ENCODE assay signal across 1 cellular context in genomic region chr1:26706315-26706714, GRCh38.
TF ChIP-seq lines count a peak whose summit lies in the region.

No MANE protein-coding gene starts in this region.

TF ChIP-seq in HepG2, 621 proteins besides CTCF, POLR2A, EP300 and RAD21 (continued from another document and continues in another):
- TF ChIP-seq GATAD2A (CRISPR knock-in tag; IDR thresholded peaks at IDR 0.05) (peak; percentile 72), SOX13 (IDR thresholded peaks at IDR 0.05) (no peak), SOX13 (CRISPR knock-in tag; conservative IDR thresholded peaks at IDR 0.05 in 1 of 2, IDR thresholded peaks at IDR 0.05 in 1 of 2) (peak in 1 of 2 experiments; percentile 56; a peak in 2 of 4 replicates), HDAC1 (CRISPR knock-in tag; IDR thresholded peaks at IDR 0.05) (peak; percentile 67; the same call in 1 of the 2 replicates), ZNF430 (CRISPR knock-in tag; IDR thresholded peaks at IDR 0.05) (0 out of 2 replicates have a peak, but pooled peaks have one; percentile 57), ZBTB14 (CRISPR knock-in tag; IDR thresholded peaks at IDR 0.05) (no peak), ZFY (CRISPR knock-in tag; IDR thresholded peaks at IDR 0.05) (peak; percentile 64; the same call in 1 of the 2 replicates), MXD4 (CRISPR knock-in tag; IDR thresholded peaks at IDR 0.05) (peak; percentile 84), KMT2A (CRISPR knock-in tag; IDR thresholded peaks at IDR 0.05) (0 out of 2 replicates have a peak, but pooled peaks have one; percentile 29), KDM2A (CRISPR knock-in tag; IDR thresholded peaks at IDR 0.05; ENCODE audit: borderline replicate concordance, low read depth) (no peak), ZSCAN31 (CRISPR knock-in tag; IDR thresholded peaks at IDR 0.05; ENCODE audit: low read depth) (0 out of 2 replicates have a peak, but pooled peaks have one; percentile 35), KAT8 (CRISPR knock-in tag; IDR thresholded peaks at IDR 0.05) (0 out of 2 replicates have a peak, but pooled peaks have one; percentile 38), MAX (IDR thresholded peaks at IDR 0.05) (peak; percentile 95), THAP11 (CRISPR knock-in tag; IDR thresholded peaks at IDR 0.05) (peak; percentile 59), ELF4 (CRISPR knock-in tag; IDR thresholded peaks at IDR 0.05; ENCODE audit: borderline replicate concordance) (0 out of 2 replicates have a peak, but pooled peaks have one; percentile 30), ZNF547 (CRISPR knock-in tag; IDR thresholded peaks at IDR 0.05) (0 out of 2 replicates have a peak, but pooled peaks have one; percentile 40), ZNF484 (CRISPR knock-in tag; IDR thresholded peaks at IDR 0.05; ENCODE audit: borderline replicate concordance, low read depth) (no peak), SP5 (CRISPR knock-in tag; IDR thresholded peaks at IDR 0.05; ENCODE audit: borderline replicate concordance, low read depth) (peak; percentile 15; the same call in 1 of the 2 replicates), HDAC2 (CRISPR knock-in tag; IDR thresholded peaks at IDR 0.05) (peak; percentile 66; the same call in 1 of the 2 replicates), ZNF296 (CRISPR knock-in tag; conservative IDR thresholded peaks at IDR 0.05) (no peak), ZNF747 (CRISPR knock-in tag; IDR thresholded peaks at IDR 0.05; ENCODE audit: borderline replicate concordance) (peak; percentile 33; the same call in 1 of the 2 replicates), CREB1 (IDR thresholded peaks at IDR 0.05) (no peak), CREB1 (CRISPR knock-in tag; IDR thresholded peaks at IDR 0.05) (peak; percentile 72), ARID5B (CRISPR knock-in tag; IDR thresholded peaks at IDR 0.05) (peak; percentile 59; the same call in 1 of the 2 replicates), KDM4B (CRISPR knock-in tag; IDR thresholded peaks at IDR 0.05) (0 out of 2 replicates have a peak, but pooled peaks have one; percentile 20), ETV5 (CRISPR knock-in tag; IDR thresholded peaks at IDR 0.05; ENCODE audit: borderline replicate concordance) (peak; percentile 30; the same call in 1 of the 2 replicates), NR2C2 (CRISPR knock-in tag; IDR thresholded peaks at IDR 0.05; ENCODE audit: borderline replicate concordance) (0 out of 2 replicates have a peak, but pooled peaks have one; percentile 23), MXI1 (IDR thresholded peaks at IDR 0.05; ENCODE audit: borderline replicate concordance, low read depth, low read length) (peak; percentile 87; the same call in 1 of the 3 replicates), FOXK2 (IDR thresholded peaks at IDR 0.05) (peak; percentile 76), ZNF335 (CRISPR knock-in tag; IDR thresholded peaks at IDR 0.05) (0 out of 2 replicates have a peak, but pooled peaks have one; percentile 39), ZNF605 (CRISPR knock-in tag; IDR thresholded peaks at IDR 0.05) (peak; percentile 36; the same call in 1 of the 2 replicates), FOXK1 (CRISPR knock-in tag; IDR thresholded peaks at IDR 0.05; ENCODE audit: borderline replicate concordance, low read depth) (peak; percentile 91; the same call in 1 of the 2 replicates), ZFP1 (CRISPR knock-in tag; IDR thresholded peaks at IDR 0.05) (no peak), KLF16 (CRISPR knock-in tag; IDR thresholded peaks at IDR 0.05) (0 out of 4 replicates have a peak, but pooled peaks of 1 of the 2 experiments have one; percentile 25), ZNF256 (CRISPR knock-in tag; conservative IDR thresholded peaks at IDR 0.05) (no peak), PHF8 (CRISPR knock-in tag; IDR thresholded peaks at IDR 0.05) (0 out of 2 replicates have a peak, but pooled peaks have one; percentile 21), ZMYM3 (CRISPR knock-in tag; IDR thresholded peaks at IDR 0.05) (peak; percentile 55; the same call in 1 of the 2 replicates), MIXL1 (CRISPR knock-in tag; IDR thresholded peaks at IDR 0.05) (peak; percentile 79), YY1 (IDR thresholded peaks at IDR 0.05; ENCODE audit: insufficient read depth, insufficient replicate concordance, low read depth, low read length) (no peak)
- TF ChIP-seq, protein P1, sequence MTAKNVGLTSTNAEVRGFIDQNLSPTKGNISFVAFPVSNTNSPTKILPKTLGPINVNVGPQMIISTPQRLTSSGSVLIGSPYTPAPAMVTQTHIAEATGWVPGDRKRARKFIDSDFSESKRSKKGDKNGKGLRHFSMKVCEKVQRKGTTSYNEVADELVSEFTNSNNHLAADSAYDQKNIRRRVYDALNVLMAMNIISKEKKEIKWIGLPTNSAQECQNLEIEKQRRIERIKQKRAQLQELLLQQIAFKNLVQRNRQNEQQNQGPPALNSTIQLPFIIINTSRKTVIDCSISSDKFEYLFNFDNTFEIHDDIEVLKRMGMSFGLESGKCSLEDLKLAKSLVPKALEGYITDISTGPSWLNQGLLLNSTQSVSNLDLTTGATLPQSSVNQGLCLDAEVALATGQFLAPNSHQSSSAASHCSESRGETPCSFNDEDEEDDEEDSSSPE (CRISPR knock-in tag; IDR thresholded peaks at IDR 0.05): peak; percentile 50; the same call in 1 of the 2 replicates
- TF ChIP-seq, protein P2, sequence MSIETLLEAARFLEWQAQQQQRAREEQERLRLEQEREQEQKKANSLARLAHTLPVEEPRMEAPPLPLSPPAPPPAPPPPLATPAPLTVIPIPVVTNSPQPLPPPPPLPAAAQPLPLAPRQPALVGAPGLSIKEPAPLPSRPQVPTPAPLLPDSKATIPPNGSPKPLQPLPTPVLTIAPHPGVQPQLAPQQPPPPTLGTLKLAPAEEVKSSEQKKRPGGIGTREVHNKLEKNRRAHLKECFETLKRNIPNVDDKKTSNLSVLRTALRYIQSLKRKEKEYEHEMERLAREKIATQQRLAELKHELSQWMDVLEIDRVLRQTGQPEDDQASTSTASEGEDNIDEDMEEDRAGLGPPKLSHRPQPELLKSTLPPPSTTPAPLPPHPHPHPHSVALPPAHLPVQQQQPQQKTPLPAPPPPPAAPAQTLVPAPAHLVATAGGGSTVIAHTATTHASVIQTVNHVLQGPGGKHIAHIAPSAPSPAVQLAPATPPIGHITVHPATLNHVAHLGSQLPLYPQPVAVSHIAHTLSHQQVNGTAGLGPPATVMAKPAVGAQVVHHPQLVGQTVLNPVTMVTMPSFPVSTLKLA (IDR thresholded peaks at IDR 0.05): peak; percentile 81
- TF ChIP-seq, protein P3, sequence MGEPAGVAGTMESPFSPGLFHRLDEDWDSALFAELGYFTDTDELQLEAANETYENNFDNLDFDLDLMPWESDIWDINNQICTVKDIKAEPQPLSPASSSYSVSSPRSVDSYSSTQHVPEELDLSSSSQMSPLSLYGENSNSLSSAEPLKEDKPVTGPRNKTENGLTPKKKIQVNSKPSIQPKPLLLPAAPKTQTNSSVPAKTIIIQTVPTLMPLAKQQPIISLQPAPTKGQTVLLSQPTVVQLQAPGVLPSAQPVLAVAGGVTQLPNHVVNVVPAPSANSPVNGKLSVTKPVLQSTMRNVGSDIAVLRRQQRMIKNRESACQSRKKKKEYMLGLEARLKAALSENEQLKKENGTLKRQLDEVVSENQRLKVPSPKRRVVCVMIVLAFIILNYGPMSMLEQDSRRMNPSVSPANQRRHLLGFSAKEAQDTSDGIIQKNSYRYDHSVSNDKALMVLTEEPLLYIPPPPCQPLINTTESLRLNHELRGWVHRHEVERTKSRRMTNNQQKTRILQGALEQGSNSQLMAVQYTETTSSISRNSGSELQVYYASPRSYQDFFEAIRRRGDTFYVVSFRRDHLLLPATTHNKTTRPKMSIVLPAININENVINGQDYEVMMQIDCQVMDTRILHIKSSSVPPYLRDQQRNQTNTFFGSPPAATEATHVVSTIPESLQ (CRISPR knock-in tag; conservative IDR thresholded peaks at IDR 0.05): peak; percentile 76; the same call in 1 of the 2 replicates
- TF ChIP-seq, protein P4, sequence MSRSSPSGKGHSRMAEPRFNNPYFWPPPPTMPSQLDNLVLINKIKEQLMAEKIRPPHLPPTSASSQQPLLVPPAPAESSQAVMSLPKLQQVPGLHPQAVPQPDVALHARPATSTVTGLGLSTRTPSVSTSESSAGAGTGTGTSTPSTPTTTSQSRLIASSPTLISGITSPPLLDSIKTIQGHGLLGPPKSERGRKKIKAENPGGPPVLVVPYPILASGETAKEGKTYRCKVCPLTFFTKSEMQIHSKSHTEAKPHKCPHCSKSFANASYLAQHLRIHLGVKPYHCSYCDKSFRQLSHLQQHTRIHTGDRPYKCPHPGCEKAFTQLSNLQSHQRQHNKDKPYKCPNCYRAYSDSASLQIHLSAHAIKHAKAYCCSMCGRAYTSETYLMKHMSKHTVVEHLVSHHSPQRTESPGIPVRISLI (CRISPR knock-in tag; IDR thresholded peaks at IDR 0.05; ENCODE audit: borderline replicate concordance): no peak
- TF ChIP-seq, protein P5, sequence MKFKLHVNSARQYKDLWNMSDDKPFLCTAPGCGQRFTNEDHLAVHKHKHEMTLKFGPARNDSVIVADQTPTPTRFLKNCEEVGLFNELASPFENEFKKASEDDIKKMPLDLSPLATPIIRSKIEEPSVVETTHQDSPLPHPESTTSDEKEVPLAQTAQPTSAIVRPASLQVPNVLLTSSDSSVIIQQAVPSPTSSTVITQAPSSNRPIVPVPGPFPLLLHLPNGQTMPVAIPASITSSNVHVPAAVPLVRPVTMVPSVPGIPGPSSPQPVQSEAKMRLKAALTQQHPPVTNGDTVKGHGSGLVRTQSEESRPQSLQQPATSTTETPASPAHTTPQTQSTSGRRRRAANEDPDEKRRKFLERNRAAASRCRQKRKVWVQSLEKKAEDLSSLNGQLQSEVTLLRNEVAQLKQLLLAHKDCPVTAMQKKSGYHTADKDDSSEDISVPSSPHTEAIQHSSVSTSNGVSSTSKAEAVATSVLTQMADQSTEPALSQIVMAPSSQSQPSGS (CRISPR knock-in tag; IDR thresholded peaks at IDR 0.05): 0 out of 2 replicates have a peak, but pooled peaks have one; percentile 52
- TF ChIP-seq, protein P6, sequence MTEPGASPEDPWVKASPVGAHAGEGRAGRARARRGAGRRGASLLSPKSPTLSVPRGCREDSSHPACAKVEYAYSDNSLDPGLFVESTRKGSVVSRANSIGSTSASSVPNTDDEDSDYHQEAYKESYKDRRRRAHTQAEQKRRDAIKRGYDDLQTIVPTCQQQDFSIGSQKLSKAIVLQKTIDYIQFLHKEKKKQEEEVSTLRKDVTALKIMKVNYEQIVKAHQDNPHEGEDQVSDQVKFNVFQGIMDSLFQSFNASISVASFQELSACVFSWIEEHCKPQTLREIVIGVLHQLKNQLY (CRISPR knock-in tag; IDR thresholded peaks at IDR 0.05): peak; percentile 87
- TF ChIP-seq, protein P7, sequence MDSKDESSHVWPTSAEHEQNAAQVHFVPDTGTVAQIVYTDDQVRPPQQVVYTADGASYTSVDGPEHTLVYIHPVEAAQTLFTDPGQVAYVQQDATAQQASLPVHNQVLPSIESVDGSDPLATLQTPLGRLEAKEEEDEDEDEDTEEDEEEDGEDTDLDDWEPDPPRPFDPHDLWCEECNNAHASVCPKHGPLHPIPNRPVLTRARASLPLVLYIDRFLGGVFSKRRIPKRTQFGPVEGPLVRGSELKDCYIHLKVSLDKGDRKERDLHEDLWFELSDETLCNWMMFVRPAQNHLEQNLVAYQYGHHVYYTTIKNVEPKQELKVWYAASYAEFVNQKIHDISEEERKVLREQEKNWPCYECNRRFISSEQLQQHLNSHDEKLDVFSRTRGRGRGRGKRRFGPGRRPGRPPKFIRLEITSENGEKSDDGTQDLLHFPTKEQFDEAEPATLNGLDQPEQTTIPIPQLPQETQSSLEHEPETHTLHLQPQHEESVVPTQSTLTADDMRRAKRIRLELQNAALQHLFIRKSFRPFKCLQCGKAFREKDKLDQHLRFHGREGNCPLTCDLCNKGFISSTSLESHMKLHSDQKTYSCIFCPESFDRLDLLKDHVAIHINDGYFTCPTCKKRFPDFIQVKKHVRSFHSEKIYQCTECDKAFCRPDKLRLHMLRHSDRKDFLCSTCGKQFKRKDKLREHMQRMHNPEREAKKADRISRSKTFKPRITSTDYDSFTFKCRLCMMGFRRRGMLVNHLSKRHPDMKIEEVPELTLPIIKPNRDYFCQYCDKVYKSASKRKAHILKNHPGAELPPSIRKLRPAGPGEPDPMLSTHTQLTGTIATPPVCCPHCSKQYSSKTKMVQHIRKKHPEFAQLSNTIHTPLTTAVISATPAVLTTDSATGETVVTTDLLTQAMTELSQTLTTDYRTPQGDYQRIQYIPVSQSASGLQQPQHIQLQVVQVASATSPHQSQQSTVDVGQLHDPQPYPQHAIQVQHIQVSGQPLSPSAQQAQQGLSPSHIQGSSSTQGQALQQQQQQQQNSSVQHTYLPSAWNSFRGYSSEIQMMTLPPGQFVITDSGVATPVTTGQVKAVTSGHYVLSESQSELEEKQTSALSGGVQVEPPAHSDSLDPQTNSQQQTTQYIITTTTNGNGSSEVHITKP (CRISPR knock-in tag; IDR thresholded peaks at IDR 0.05; ENCODE audit: low read depth): 0 out of 2 replicates have a peak, but pooled peaks have one; percentile 18
